In genomic region chr14:67352055-67352454, GRCh38 we compare ENCODE assay signal across 2 cellular contexts.
TF ChIP-seq lines count a peak whose summit lies in the region.

No MANE protein-coding gene starts in this region.

TF ChIP-seq in HepG2, 621 proteins besides CTCF, POLR2A, EP300 and RAD21:
- no peak for TF ChIP-seq ZNF160 (CRISPR knock-in tag; IDR thresholded peaks at IDR 0.05)
- no peak for TF ChIP-seq ZNF775 (CRISPR knock-in tag; IDR thresholded peaks at IDR 0.05; ENCODE audit: borderline replicate concordance)
- peak; percentile 90 for TF ChIP-seq MAFF (IDR thresholded peaks at IDR 0.05; ENCODE audit: low read depth, low read length)
- no peak for TF ChIP-seq MYC (CRISPR knock-in tag; IDR thresholded peaks at IDR 0.05; ENCODE audit: borderline replicate concordance)
- no peak for TF ChIP-seq ZNF362 (CRISPR knock-in tag; IDR thresholded peaks at IDR 0.05; ENCODE audit: borderline replicate concordance)
- peak; percentile 87 to 94 for TF ChIP-seq MAFK (conservative IDR thresholded peaks at IDR 0.05 in 1 of 2, IDR thresholded peaks at IDR 0.05 in 1 of 2; ENCODE audit: low read length in 2 of 2)
- TF ChIP-seq ZZZ3 (CRISPR knock-in tag; IDR thresholded peaks at IDR 0.05; ENCODE audit: borderline replicate concordance): no peak
- no peak for TF ChIP-seq MAX (IDR thresholded peaks at IDR 0.05)
- TF ChIP-seq ZNF235 (CRISPR knock-in tag; IDR thresholded peaks at IDR 0.05; ENCODE audit: borderline replicate concordance): no peak
- no peak for TF ChIP-seq ZNF674 (CRISPR knock-in tag; IDR thresholded peaks at IDR 0.05; ENCODE audit: low read depth)

TF ChIP-seq in K562, 482 proteins besides CTCF, POLR2A, EP300 and RAD21:
- no peak for TF ChIP-seq ZNF586 (CRISPR knock-in tag; conservative IDR thresholded peaks at IDR 0.05)
- peak; percentile 89 for TF ChIP-seq ZNF316 (IDR thresholded peaks at IDR 0.05)
- no peak for TF ChIP-seq GTF2B (IDR thresholded peaks at IDR 0.05; ENCODE audit: extremely low read depth, insufficient read length)
- peak; percentile 84 for TF ChIP-seq C11orf30 (IDR thresholded peaks at IDR 0.05; ENCODE audit: low read depth)
- TF ChIP-seq MAFK (IDR thresholded peaks at IDR 0.05; ENCODE audit: low read length): peak; percentile 78
- peak; percentile 84 for TF ChIP-seq MAFF (IDR thresholded peaks at IDR 0.05; ENCODE audit: low read length)
- TF ChIP-seq MAFG (tag; conservative IDR thresholded peaks at IDR 0.05): peak; percentile 76
- TF ChIP-seq SRF (CRISPR knock-in tag; IDR thresholded peaks at IDR 0.05): no peak
TF ChIP-seq in K562: peak in this region for 5.
